30 cellular contexts compared by ENCODE assay signal in the genomic region with DNA sequence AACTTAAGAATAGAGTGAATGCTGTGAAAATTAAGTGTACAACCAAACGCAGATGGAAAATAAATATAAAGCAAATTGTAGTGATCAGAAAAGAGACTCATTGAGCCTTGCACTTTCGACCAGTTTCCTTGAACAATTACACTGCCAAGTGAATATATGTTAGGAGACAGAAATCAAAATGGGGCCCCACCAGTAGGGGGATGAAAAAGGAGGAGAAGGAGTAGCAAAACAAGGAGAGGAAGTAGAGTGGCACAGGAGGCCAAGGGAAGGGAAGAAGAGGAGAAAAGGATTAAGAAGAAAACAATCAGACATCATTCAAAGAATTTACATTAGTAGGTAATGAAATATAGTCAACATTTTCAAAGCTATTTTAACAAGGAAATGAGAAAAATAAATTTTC.
DNase-seq lines count a peak whose midpoint lies in the region; ATAC-seq and TF ChIP-seq lines count a peak whose summit lies in the region.
"Had no signal": no experiment of that assay in that cellular context is flagged by ENCODE, and none has a peak within 500 bp of the region (broad histone marks: within the 10 kb centered on the region; RNA-seq: fewer than 3 reads in every experiment).

No MANE protein-coding gene starts in this region.

- H3K36me3 ChIP-seq in SK-N-SH (replicated peaks in 1 of 2; ENCODE audit: control insufficient read depth in 1 of 2, insufficient read depth in 2 of 2, low read length in 1 of 2) (no peaks in the 10 kb centered on the region), OCI-LY3 (replicated peaks; ENCODE audit: low read depth, low read length) (no peaks in the 10 kb centered on the region)
- no peaks in the 10 kb centered on the region for H3K36me3 ChIP-seq in CD4-positive, alpha-beta memory T cell (ENCODE audit: insufficient read depth, low read length)
- H3K36me3 ChIP-seq: pancreas had no signal

- H3K27me3 Mint-ChIP-seq in chondrocyte (ENCODE audit: low read depth) (no peaks in the 10 kb centered on the region), type B pancreatic cell (no peaks in the 10 kb centered on the region)
- no peaks in the 10 kb centered on the region for H3K27me3 Mint-ChIP-seq in CD4-positive, alpha-beta memory T cell
- H3K27me3 Mint-ChIP-seq: activated naive CD4-positive, alpha-beta T cell treated with anti-CD3 and anti-CD28 coated beads, Interleukin-2, amount 10 ng/mL, durations not matched to agents 7 days and 5 days; B cell; brain; natural killer cell treated with Interleukin-12 subunit alpha and Interleukin-12 subunit beta and Interleukin-15 and Interleukin-18, amount 100 ng/mL, for 72 hours; stimulated activated naive CD8-positive, alpha-beta T cell treated with anti-CD3 and anti-CD28 coated beads, Interleukin-15, Interleukin-2, amounts not matched to agents 100 ng/mL and 50 ng/mL, for 24 hours had no signal

- CTCF ChIA-PET in SK-N-SH (lab: Yijun Ruan, JAX), result no interaction called here
- CTCF ChIA-PET in CD4-positive, alpha-beta memory T cell (lab: Charles Lee; ENCODE audit: partially characterized antibody), result no interaction called here

- no peaks in the 10 kb centered on the region for H3K36me3 Mint-ChIP-seq in chondrocyte (ENCODE audit: low read depth)
- no peaks in the 10 kb centered on the region for H3K36me3 Mint-ChIP-seq in type B pancreatic cell
- H3K36me3 Mint-ChIP-seq in CD4-positive, alpha-beta memory T cell, result no peaks in the 10 kb centered on the region
- H3K36me3 Mint-ChIP-seq: activated naive CD4-positive, alpha-beta T cell treated with anti-CD3 and anti-CD28 coated beads, Interleukin-2, amount 10 ng/mL, durations not matched to agents 7 days and 5 days; brain had no signal

- TF ChIP-seq EP300 in SK-N-SH (IDR thresholded peaks at IDR 0.05; ENCODE audit: borderline replicate concordance in 1 of 2, low read depth in 1 of 2, low read length in 1 of 2), result no peak

- ATAC-seq in SK-N-SH treated with all-trans-retinoic acid at 6 μM for 48 hours, result no peak
- ATAC-seq: activated CD4-positive, CD25-positive, alpha-beta regulatory T cell treated with anti-CD3 and anti-CD28 coated beads, Interleukin-2, amount 50 U/mL, for 24 hours; mucosa of descending colon; natural killer cell treated with Interleukin-12 subunit alpha and Interleukin-12 subunit beta and Interleukin-15 and Interleukin-18, amount 100 ng/mL, for 72 hours; pancreas had no signal

- H3K4me2 ChIP-seq in SK-N-SH (no peak overlapping the region), OCI-LY3 (ENCODE audit: low read length) (no peak overlapping the region)

- intact Hi-C loops in CD4-positive, alpha-beta memory T cell (cut with micrococcal nuclease), result no loop called here

- no peaks in the 10 kb centered on the region for H3K9me3 ChIP-seq in SK-N-SH
- H3K9me3 ChIP-seq in OCI-LY3 (ENCODE audit: insufficient read depth, low read length), result peaks cover 6% of the 10 kb centered on the region; the same call in 1 of the 2 replicates
- H3K9me3 ChIP-seq in CD4-positive, alpha-beta memory T cell (ENCODE audit: control insufficient read depth in 1 of 2, low read length in 2 of 2), result no peaks in the 10 kb centered on the region
- H3K9me3 ChIP-seq: mucosa of descending colon, pancreas had no signal

- no peak overlapping the region for H3K4me3 ChIP-seq in SK-N-SH (ENCODE audit: low read depth in 2 of 2, low read length in 1 of 2)
- H3K4me3 ChIP-seq in OCI-LY3 (ENCODE audit: low read length), result no peak overlapping the region
- no peak overlapping the region for H3K4me3 ChIP-seq in CD4-positive, alpha-beta memory T cell (ENCODE audit: low read length in 2 of 2)
- H3K4me3 ChIP-seq: lung, mucosa of descending colon, pancreas, skin epidermis had no signal

- H3K4me3 Mint-ChIP-seq in chondrocyte (ENCODE audit: unreplicated experiment), result no peak overlapping the region
- no peak overlapping the region for H3K4me3 Mint-ChIP-seq in type B pancreatic cell
- H3K4me3 Mint-ChIP-seq in CD4-positive, alpha-beta memory T cell, result no peak overlapping the region
- H3K4me3 Mint-ChIP-seq: activated naive CD4-positive, alpha-beta T cell treated with anti-CD3 and anti-CD28 coated beads, Interleukin-2, amount 10 ng/mL, durations not matched to agents 7 days and 5 days; activated T-helper 1 cell treated with anti-CD3 and anti-CD28 coated beads, Interleukin-12 subunit alpha, Interleukin-12 subunit beta, Interleukin-2, Interleukin-4 antibody, amounts not matched to agents 30 ng/mL and 10 ng/mL and 1 ng/mL, durations not matched to agents 14 hours and 24 hours and 36 hours; B cell; brain; natural killer cell treated with Interleukin-12 subunit alpha and Interleukin-12 subunit beta and Interleukin-15 and Interleukin-18, amount 100 ng/mL, for 72 hours; stimulated activated naive CD8-positive, alpha-beta T cell treated with anti-CD3 and anti-CD28 coated beads, Interleukin-15, Interleukin-2, amounts not matched to agents 100 ng/mL and 50 ng/mL, for 24 hours had no signal

- POLR2A ChIA-PET in SK-N-SH (lab: Yijun Ruan, JAX), result no interaction called here
- POLR2A ChIA-PET in CD4-positive, alpha-beta memory T cell (lab: Charles Lee; ENCODE audit: partially characterized antibody), result no interaction called here

- H4K20me1 ChIP-seq in SK-N-SH (ENCODE audit: insufficient read depth) (no peaks in the 10 kb centered on the region), OCI-LY3 (ENCODE audit: insufficient read depth, low read length) (no peaks in the 10 kb centered on the region)

- no peak overlapping the region for H3K27ac Mint-ChIP-seq in chondrocyte (ENCODE audit: unreplicated experiment)
- no peak overlapping the region for H3K27ac Mint-ChIP-seq in type B pancreatic cell
- no peak overlapping the region for H3K27ac Mint-ChIP-seq in CD4-positive, alpha-beta memory T cell
- H3K27ac Mint-ChIP-seq: activated naive CD4-positive, alpha-beta T cell treated with anti-CD3 and anti-CD28 coated beads, Interleukin-2, amount 10 ng/mL, durations not matched to agents 7 days and 5 days; activated T-helper 1 cell treated with anti-CD3 and anti-CD28 coated beads, Interleukin-12 subunit alpha, Interleukin-12 subunit beta, Interleukin-2, Interleukin-4 antibody, amounts not matched to agents 30 ng/mL and 10 ng/mL and 1 ng/mL, durations not matched to agents 14 hours and 24 hours and 36 hours; B cell; brain; natural killer cell treated with Interleukin-12 subunit alpha and Interleukin-12 subunit beta and Interleukin-15 and Interleukin-18, amount 100 ng/mL, for 72 hours; stimulated activated naive CD8-positive, alpha-beta T cell treated with anti-CD3 and anti-CD28 coated beads, Interleukin-15, Interleukin-2, amounts not matched to agents 100 ng/mL and 50 ng/mL, for 24 hours had no signal

- H2AFZ ChIP-seq in SK-N-SH (ENCODE audit: low read depth), result peak overlapping the region; percentile 59; the same call in 1 of the 2 replicates
- H2AFZ ChIP-seq in OCI-LY3 (ENCODE audit: low read depth, low read length), result 0 out of 2 replicates have a peak overlapping the region, but pooled peaks have one; percentile 4

- no peaks in the 10 kb centered on the region for H3K9me3 Mint-ChIP-seq in chondrocyte (ENCODE audit: low read depth)
- no peaks in the 10 kb centered on the region for H3K9me3 Mint-ChIP-seq in type B pancreatic cell
- H3K9me3 Mint-ChIP-seq in CD4-positive, alpha-beta memory T cell, result peaks cover 0 to 10% (median 3%) of the 10 kb centered on the region in 8 donors
- H3K9me3 Mint-ChIP-seq: activated naive CD4-positive, alpha-beta T cell treated with anti-CD3 and anti-CD28 coated beads, Interleukin-2, amount 10 ng/mL, durations not matched to agents 7 days and 5 days; activated T-helper 1 cell treated with anti-CD3 and anti-CD28 coated beads, Interleukin-12 subunit alpha, Interleukin-12 subunit beta, Interleukin-2, Interleukin-4 antibody, amounts not matched to agents 30 ng/mL and 10 ng/mL and 1 ng/mL, durations not matched to agents 14 hours and 24 hours and 36 hours; brain; stimulated activated naive CD8-positive, alpha-beta T cell treated with anti-CD3 and anti-CD28 coated beads, Interleukin-15, Interleukin-2, amounts not matched to agents 100 ng/mL and 50 ng/mL, for 24 hours had no signal

- H3K79me2 ChIP-seq in SK-N-SH (ENCODE audit: insufficient read depth) (no peaks in the 10 kb centered on the region), OCI-LY3 (ENCODE audit: low read length) (no peaks in the 10 kb centered on the region)

- H3K27me3 ChIP-seq in SK-N-SH (ENCODE audit: insufficient read depth) (no peaks in the 10 kb centered on the region), OCI-LY3 (ENCODE audit: low read depth, low read length) (no peaks in the 10 kb centered on the region)
- H3K27me3 ChIP-seq in CD4-positive, alpha-beta memory T cell (ENCODE audit: insufficient read depth, low read length), result no peaks in the 10 kb centered on the region
- H3K27me3 ChIP-seq: pancreas had no signal

- TF ChIP-seq CTCF in SK-N-SH (IDR thresholded peaks at IDR 0.05), result peak; percentile 14; the same call in 1 of the 2 replicates
- no peak for TF ChIP-seq CTCF in OCI-LY3 (IDR thresholded peaks at IDR 0.05; ENCODE audit: low read depth, low read length)
- peak; percentile 6 for TF ChIP-seq CTCF in chondrocyte (IDR thresholded peaks at IDR 0.05)
- peak; percentile 35 for TF ChIP-seq CTCF in type B pancreatic cell (conservative IDR thresholded peaks at IDR 0.05)

- H3K4me1 ChIP-seq in SK-N-SH (ENCODE audit: control insufficient read depth in 1 of 2, insufficient read depth in 2 of 2, low read depth in 1 of 2, low read length in 1 of 2) (no peaks in the 10 kb centered on the region; a peak in 1 of 4 replicates), OCI-LY3 (ENCODE audit: low read length) (no peaks in the 10 kb centered on the region)
- H3K4me1 ChIP-seq in CD4-positive, alpha-beta memory T cell (ENCODE audit: insufficient read depth, low read length), result no peaks in the 10 kb centered on the region
- H3K4me1 ChIP-seq: pancreas had no signal

- H3K27ac ChIP-seq in SK-N-SH (ENCODE audit: low read depth in 2 of 2, low read length in 1 of 2), result no peak overlapping the region
- H3K27ac ChIP-seq in OCI-LY3 (ENCODE audit: low read length), result no peak overlapping the region
- H3K27ac ChIP-seq in CD4-positive, alpha-beta memory T cell (ENCODE audit: low read depth, low read length), result no peak overlapping the region
- H3K27ac ChIP-seq: pancreas, skin epidermis had no signal

- 0 out of 2 replicates have a peak, but pooled peaks cover 4% of the 10 kb centered on the region for H3K9me2 ChIP-seq in SK-N-SH

- H3F3A ChIP-seq in SK-N-SH (replicated peaks; ENCODE audit: insufficient read depth), result no peaks in the 10 kb centered on the region

- TF ChIP-seq RAD21 in SK-N-SH (IDR thresholded peaks at IDR 0.05; ENCODE audit: low read length), result no peak

- DNase-seq in SK-N-SH (no peak), chondrocyte (ENCODE audit: low spot score) (no peak), type B pancreatic cell (ENCODE audit: extremely low spot score, unreplicated experiment) (no peak), cerebellum (ENCODE audit: low spot score) (no peak), UCSD-AML1 (lab: John Stamatoyannopoulos, UW; ENCODE audit: unreplicated experiment) (no peak)
- DNase-seq in CD4-positive, alpha-beta memory T cell, result no peak
- DNase-seq: activated CD4-positive, alpha-beta T cell treated with anti-CD3 and anti-CD28 coated beads, Interleukin-2, amount 50 U/mL, for 48 hours; activated CD8-positive, alpha-beta memory T cell treated with anti-CD3 and anti-CD28 coated beads, Interleukin-2, amount 50 U/mL, for 4 hours; activated naive CD4-positive, alpha-beta T cell treated with anti-CD3 and anti-CD28 coated beads, Interleukin-2, amount 10 ng/mL, durations not matched to agents 7 days and 5 days; DMS79 treated with DMSO at 0.1 percent for 48 hours; effector memory CD4-positive, alpha-beta T cell; kidney glomerular epithelial cell; mucosa of descending colon; NCI-H1092; NCI-H1694 treated with DMSO at 0.1 percent for 48 hours; NCI-H526 treated with DMSO at 0.1 percent for 48 hours; pancreas; retina; SW 1271; T1000 had no signal

- 68% methylated on average over 2 of the region's 2 CpGs for WGBS in SK-N-SH (ENCODE audit: low lambda C conversion rate)

- H3K9ac ChIP-seq in SK-N-SH (no peak overlapping the region), OCI-LY3 (ENCODE audit: low read length) (no peak overlapping the region)

- H3K4me1 Mint-ChIP-seq in chondrocyte (ENCODE audit: low read depth), result peaks cover 11% of the 10 kb centered on the region
- H3K4me1 Mint-ChIP-seq in type B pancreatic cell (ENCODE audit: unreplicated experiment), result no peaks in the 10 kb centered on the region
- H3K4me1 Mint-ChIP-seq in CD4-positive, alpha-beta memory T cell, result no peaks in the 10 kb centered on the region
- H3K4me1 Mint-ChIP-seq: activated naive CD4-positive, alpha-beta T cell treated with anti-CD3 and anti-CD28 coated beads, Interleukin-2, amount 10 ng/mL, durations not matched to agents 7 days and 5 days; B cell; brain had no signal
